ENCODE assay signal across 10 cellular contexts in the genomic region with DNA sequence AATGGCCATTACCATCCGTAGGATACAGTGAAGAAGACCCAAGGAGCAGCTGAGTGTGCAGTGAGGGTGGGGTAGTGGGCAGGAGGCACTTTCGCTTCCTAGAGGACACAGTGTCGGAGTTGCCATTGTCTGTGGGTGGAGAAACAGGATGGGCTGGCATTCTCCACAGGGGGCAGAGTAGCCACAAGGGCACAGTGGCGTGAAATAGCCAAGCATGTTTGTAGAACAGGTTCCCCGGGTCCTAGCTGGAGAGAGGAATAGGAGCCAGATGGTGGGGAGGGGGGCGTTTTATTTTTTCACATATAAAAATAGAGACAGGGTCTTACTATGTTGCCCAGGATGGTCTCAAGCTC. TPM values are rescaled to one million over a fixed set of nuclear protein-coding genes. Genes with fewer than 3 reads are reported as not detected.
DNase-seq lines count a peak whose midpoint lies in the region; ATAC-seq and TF ChIP-seq lines count a peak whose summit lies in the region.
"Had no signal": no experiment of that assay in that cellular context is flagged by ENCODE, and none has a peak within 500 bp of the region (broad histone marks: within the 10 kb centered on the region; RNA-seq: fewer than 3 reads in every experiment).

No MANE protein-coding gene starts in this region.

- H2BK120ac ChIP-seq in neuronal stem cell (ENCODE audit: low read depth, low read length): no peak overlapping the region

- peaks cover 66% of the 10 kb centered on the region for H3K4me1 ChIP-seq in BLaER1
- peaks cover 36 to 59% of the 10 kb centered on the region in 2 experiments for H3K4me1 ChIP-seq in HCT116 (ENCODE audit: control insufficient read depth in 1 of 2, insufficient read depth in 2 of 2, low read length in 2 of 2)
- H3K4me1 ChIP-seq in breast epithelium: peaks cover 0 to 17% of the 10 kb centered on the region in 2 donors
- H3K4me1 ChIP-seq in neuronal stem cell (ENCODE audit: control insufficient read depth in 2 of 2, insufficient read depth in 1 of 2, low read depth in 1 of 2, low read length in 2 of 2): peaks cover 11 to 16% of the 10 kb centered on the region in 2 donors

- H2BK15ac ChIP-seq in neuronal stem cell (ENCODE audit: low read length): no peak overlapping the region

- intact Hi-C loops in HCT116 (cut with micrococcal nuclease): no loop called here
- intact Hi-C loops in breast epithelium (cut with DNase I; ENCODE audit: low total_unique reads): no loop called here

- H2AFZ ChIP-seq in HCT116 (ENCODE audit: low read depth, low read length, poor library complexity, severe bottlenecking) (no peak overlapping the region), neuronal stem cell (ENCODE audit: low read length) (no peak overlapping the region)

- H3K9ac ChIP-seq in BLaER1 (no peak overlapping the region), HCT116 (ENCODE audit: low read length) (peak overlapping the region; percentile 15; the same call in 1 of the 2 replicates), neuronal stem cell (ENCODE audit: low read depth, low read length, poor library complexity) (peak overlapping the region; percentile 44)

- no peak for ATAC-seq in HCT116
- no peak for ATAC-seq in left lobe of liver
- ATAC-seq in GM21576 (IDR thresholded peaks at IDR 0.05; ENCODE audit: unreplicated experiment): no peak
- no peak for ATAC-seq in HG03442 (IDR thresholded peaks at IDR 0.05; ENCODE audit: unreplicated experiment)
- ATAC-seq: natural killer cell had no signal

- H3K79me1 ChIP-seq in neuronal stem cell (ENCODE audit: low read depth, low read length): peaks cover 21% of the 10 kb centered on the region

- H3K23ac ChIP-seq in neuronal stem cell (ENCODE audit: low read depth, low read length, poor library complexity): no peak overlapping the region

- no peak for TF ChIP-seq RAD21 in HCT116 (IDR thresholded peaks at IDR 0.05; ENCODE audit: low read depth)

- H3K36me3 ChIP-seq in BLaER1: peaks cover 38% of the 10 kb centered on the region
- H3K36me3 ChIP-seq in HCT116 (ENCODE audit: control insufficient read depth in 1 of 2, insufficient read depth in 2 of 2, low read length in 2 of 2): peaks cover 0 to 14% of the 10 kb centered on the region in 2 experiments; a peak in 1 of 4 replicates
- no peaks in the 10 kb centered on the region for H3K36me3 ChIP-seq in breast epithelium
- H3K36me3 ChIP-seq in neuronal stem cell (replicated peaks in 1 of 2; ENCODE audit: control insufficient read depth in 2 of 2, insufficient read depth in 2 of 2, low read length in 2 of 2): peaks cover 0 to 3% of the 10 kb centered on the region in 2 donors

- H2BK5ac ChIP-seq in neuronal stem cell (ENCODE audit: low read length): no peak overlapping the region

- no peak overlapping the region for H4K8ac ChIP-seq in neuronal stem cell (ENCODE audit: low read depth, low read length)

- TF ChIP-seq CTCF in HCT116 (IDR thresholded peaks at IDR 0.05 in 2 of 3, conservative IDR thresholded peaks at IDR 0.05 in 1 of 3; ENCODE audit: borderline replicate concordance in 1 of 3, insufficient read depth in 1 of 3, low read depth in 2 of 3, low read length in 2 of 3) (no peak), breast epithelium (IDR thresholded peaks at IDR 0.05) (peak in 1 of 3 donors; percentile 24)

- no peaks in the 10 kb centered on the region for H3K9me2 ChIP-seq in HCT116 (ENCODE audit: insufficient read depth)

- H2BK12ac ChIP-seq in neuronal stem cell (ENCODE audit: low read length): no peak overlapping the region

- H4K91ac ChIP-seq in neuronal stem cell (ENCODE audit: low read depth, low read length, poor library complexity): no peak overlapping the region

- POLR2A ChIA-PET in HCT116 (lab: Charles Lee): no interaction called here

- no peaks in the 10 kb centered on the region for H3K9me3 ChIP-seq in BLaER1
- H3K9me3 ChIP-seq in HCT116 (ENCODE audit: control insufficient read depth in 1 of 2, insufficient read depth in 1 of 2, low read depth in 1 of 2, low read length in 2 of 2): no peaks in the 10 kb centered on the region
- no peaks in the 10 kb centered on the region for H3K9me3 ChIP-seq in breast epithelium
- no peaks in the 10 kb centered on the region for H3K9me3 ChIP-seq in neuronal stem cell (replicated peaks in 1 of 2; ENCODE audit: control insufficient read depth in 2 of 2, insufficient read depth in 1 of 2, low read depth in 1 of 2, low read length in 2 of 2)

- RAD21 ChIA-PET in HCT116 (lab: Charles Lee; ENCODE audit: low non-redundant PET in 1 of 2, low total read pairs in 2 of 2, uncharacterized antibody in 2 of 2, unreplicated experiment in 2 of 2): no interaction called here

- H3K27ac ChIP-seq in BLaER1 (no peak overlapping the region), HCT116 (ENCODE audit: low read depth, low read length) (no peak overlapping the region), breast epithelium (peak overlapping the region in 1 of 2 donors; percentile 11), neuronal stem cell (replicated peaks; ENCODE audit: low read length) (no peak overlapping the region)

- no peak overlapping the region for H3K4ac ChIP-seq in neuronal stem cell (ENCODE audit: low read length)

- H3K4me3 ChIP-seq in BLaER1 (no peak overlapping the region), HCT116 (replicated peaks in 1 of 2; ENCODE audit: low read depth in 1 of 2, low read length in 2 of 2) (no peak overlapping the region), breast epithelium (peak overlapping the region in 2 of 3 donors; percentile 81 to 98), neuronal stem cell (ENCODE audit: low read length in 2 of 2) (no peak overlapping the region)

- BruUV-seq in HCT116 (replicated peaks; lab: Mats Ljungman, UMichigan): no TSS peak

- peaks cover 74% of the 10 kb centered on the region for H4K20me1 ChIP-seq in BLaER1
- no peaks in the 10 kb centered on the region for H4K20me1 ChIP-seq in HCT116 (ENCODE audit: insufficient read depth)

- H3K4me2 ChIP-seq in BLaER1 (peak overlapping the region; percentile 99), HCT116 (ENCODE audit: low read length) (peak overlapping the region; percentile 97), neuronal stem cell (ENCODE audit: insufficient read depth, low read length, poor library complexity, severe bottlenecking) (no peak overlapping the region)

- H3K27me3 ChIP-seq in BLaER1: no peaks in the 10 kb centered on the region
- H3K27me3 ChIP-seq in HCT116 (ENCODE audit: insufficient read depth, low read length): no peaks in the 10 kb centered on the region
- H3K27me3 ChIP-seq in breast epithelium: no peaks in the 10 kb centered on the region
- H3K27me3 ChIP-seq in neuronal stem cell (ENCODE audit: control insufficient read depth in 3 of 3, insufficient read depth in 3 of 3, low read depth in 1 of 3, low read length in 3 of 3): peaks cover 0 to 7% (median 0%) of the 10 kb centered on the region in 3 experiments

- peaks cover 81% of the 10 kb centered on the region for H3K79me2 ChIP-seq in HCT116 (ENCODE audit: insufficient read depth, low read length)

- DNase-seq in HCT116 (ENCODE audit: low read depth, low spot score) (no peak), breast epithelium (ENCODE audit: low spot score in 2 of 2) (peak in 1 of 2 donors; percentile 46), neuronal stem cell (ENCODE audit: low spot score) (no peak), left lobe of liver (ENCODE audit: low spot score) (no peak)
- no peak for DNase-seq in stimulated activated CD4-positive, alpha-beta T cell treated with anti-CD3 and anti-CD28 coated beads, Interleukin-2, amount 100 ng/mL, for 24 hours
- DNase-seq: natural killer cell, NCI-H1417 treated with DMSO at 0.1 percent for 48 hours had no signal

- no CpG with 5 or more reads among the region's 6 CpGs for WGBS in neuronal stem cell (ENCODE audit: extremely low coverage in 2 of 2, insufficient read length in 2 of 2, insufficient replicate concordance in 1 of 2), 2 donors

- no peak overlapping the region for H3K14ac ChIP-seq in neuronal stem cell (ENCODE audit: low read length)

- CTCF ChIA-PET in HCT116 (lab: Charles Lee): interaction anchor here (1.3 kb wide), 1 partner anchor 26 kb away, joined by 3 read pairs; no protein-coding TSS in a partner anchor

- H3K18ac ChIP-seq in neuronal stem cell (ENCODE audit: low read length): no peak overlapping the region

- TF ChIP-seq POLR2A in HCT116 (IDR thresholded peaks at IDR 0.05; ENCODE audit: borderline replicate concordance, extremely low read depth, insufficient read depth, insufficient read length) (no peak), breast epithelium (IDR thresholded peaks at IDR 0.05) (no peak)

- no peak overlapping the region for H2AK5ac ChIP-seq in neuronal stem cell (ENCODE audit: low read depth, low read length)

TF ChIP-seq in HCT116, 20 proteins besides CTCF, POLR2A, EP300 and RAD21 (continues in another document):
- TF ChIP-seq ZNF274 (IDR thresholded peaks at IDR 0.05; ENCODE audit: low read depth, low read length) (no peak), FOSL1 (IDR thresholded peaks at IDR 0.05; ENCODE audit: low read depth) (no peak), TCF7L2 (IDR thresholded peaks at IDR 0.05; ENCODE audit: borderline replicate concordance, extremely low read depth, insufficient read depth, insufficient read length) (no peak)
- TF ChIP-seq, protein P1, sequence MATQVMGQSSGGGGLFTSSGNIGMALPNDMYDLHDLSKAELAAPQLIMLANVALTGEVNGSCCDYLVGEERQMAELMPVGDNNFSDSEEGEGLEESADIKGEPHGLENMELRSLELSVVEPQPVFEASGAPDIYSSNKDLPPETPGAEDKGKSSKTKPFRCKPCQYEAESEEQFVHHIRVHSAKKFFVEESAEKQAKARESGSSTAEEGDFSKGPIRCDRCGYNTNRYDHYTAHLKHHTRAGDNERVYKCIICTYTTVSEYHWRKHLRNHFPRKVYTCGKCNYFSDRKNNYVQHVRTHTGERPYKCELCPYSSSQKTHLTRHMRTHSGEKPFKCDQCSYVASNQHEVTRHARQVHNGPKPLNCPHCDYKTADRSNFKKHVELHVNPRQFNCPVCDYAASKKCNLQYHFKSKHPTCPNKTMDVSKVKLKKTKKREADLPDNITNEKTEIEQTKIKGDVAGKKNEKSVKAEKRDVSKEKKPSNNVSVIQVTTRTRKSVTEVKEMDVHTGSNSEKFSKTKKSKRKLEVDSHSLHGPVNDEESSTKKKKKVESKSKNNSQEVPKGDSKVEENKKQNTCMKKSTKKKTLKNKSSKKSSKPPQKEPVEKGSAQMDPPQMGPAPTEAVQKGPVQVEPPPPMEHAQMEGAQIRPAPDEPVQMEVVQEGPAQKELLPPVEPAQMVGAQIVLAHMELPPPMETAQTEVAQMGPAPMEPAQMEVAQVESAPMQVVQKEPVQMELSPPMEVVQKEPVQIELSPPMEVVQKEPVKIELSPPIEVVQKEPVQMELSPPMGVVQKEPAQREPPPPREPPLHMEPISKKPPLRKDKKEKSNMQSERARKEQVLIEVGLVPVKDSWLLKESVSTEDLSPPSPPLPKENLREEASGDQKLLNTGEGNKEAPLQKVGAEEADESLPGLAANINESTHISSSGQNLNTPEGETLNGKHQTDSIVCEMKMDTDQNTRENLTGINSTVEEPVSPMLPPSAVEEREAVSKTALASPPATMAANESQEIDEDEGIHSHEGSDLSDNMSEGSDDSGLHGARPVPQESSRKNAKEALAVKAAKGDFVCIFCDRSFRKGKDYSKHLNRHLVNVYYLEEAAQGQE (IDR thresholded peaks at IDR 0.05; ENCODE audit: low read depth): no peak

RNA-seq across cellular contexts. Expression of a gene that starts 3.5 kb away (rescaled TPM):
- total RNA-seq in HCT116 (2021; ENCODE audit: unreplicated experiment) (36.3 TPM), breast epithelium (10 to 100 TPM; 22.1 to 52.4 (median 27.5) TPM), left lobe of liver (3.2 TPM)
- polyA plus RNA-seq in HCT116 (2012): 23.0 and 33.5 TPM in 2 replicates
- 27.6 TPM for polyA plus RNA-seq in neuronal stem cell (2013, experiment 1 of 2)
- polyA plus RNA-seq in neuronal stem cell (2013, experiment 2 of 2): 30.3 TPM

Comparison
In these comparisons a context has a peak if more than half of its experiments do, and no peak if none do; other contexts are left out.
1. H3K4me3 ChIP-seq: peak in breast epithelium (2 of 3); none in BLaER1 (single experiment), HCT116 (0 of 2) and neuronal stem cell (0 of 2).